ENCODE assay signal across 14 cellular contexts in genomic region chr9:90331826-90332575, GRCh38.
DNase-seq lines count a peak whose midpoint lies in the region; ATAC-seq and TF ChIP-seq lines count a peak whose summit lies in the region.
"Had no signal": no experiment of that assay in that cellular context is flagged by ENCODE, and none has a peak within 500 bp of the region (broad histone marks: within the 10 kb centered on the region; RNA-seq: fewer than 3 reads in every experiment).

No MANE protein-coding gene starts in this region.

- H3K4me3 ChIP-seq in AG04450 (ENCODE audit: low read depth, low read length) (no peak overlapping the region), mesenchymal stem cell (ENCODE audit: insufficient read depth in 1 of 2, low read depth in 1 of 2, low read length in 2 of 2) (peak overlapping the region in 1 of 2 experiments; percentile 56)
- H3K4me3 ChIP-seq: BLaER1, neural progenitor cell, uterus had no signal

- H4K91ac ChIP-seq in mesenchymal stem cell (ENCODE audit: low read length), result peak overlapping the region; percentile 11

- no peaks in the 10 kb centered on the region for H3K4me1 Mint-ChIP-seq in immature natural killer cell

- no peaks in the 10 kb centered on the region for H3K9me3 ChIP-seq in AG04450 (ENCODE audit: control insufficient read depth, insufficient read depth, low read length)
- no peaks in the 10 kb centered on the region for H3K9me3 ChIP-seq in mesenchymal stem cell (ENCODE audit: control insufficient read depth, low read length)
- H3K9me3 ChIP-seq: BLaER1, uterus had no signal

- H3K27me3 Mint-ChIP-seq in immature natural killer cell (ENCODE audit: low read depth in 3 of 3), result peaks cover 0 to 13% (median 2%) of the 10 kb centered on the region in 3 donors

- H3K14ac ChIP-seq in mesenchymal stem cell (ENCODE audit: low read length in 2 of 2), result no peak overlapping the region

- H2BK12ac ChIP-seq in mesenchymal stem cell (ENCODE audit: low read length in 2 of 2), result peak overlapping the region; percentile 59 to 83

- peak overlapping the region; percentile 39 for H3K4me2 ChIP-seq in mesenchymal stem cell (ENCODE audit: low read length, poor library complexity, severe bottlenecking)
- H3K4me2 ChIP-seq: BLaER1, neural progenitor cell had no signal

- peak overlapping the region; percentile 66 for H2AK5ac ChIP-seq in mesenchymal stem cell (ENCODE audit: low read length, severe bottlenecking)

- peak overlapping the region; percentile 92 for H3K9ac ChIP-seq in mesenchymal stem cell (ENCODE audit: low read length)
- H3K9ac ChIP-seq: BLaER1, neural progenitor cell had no signal

- H3K23ac ChIP-seq in mesenchymal stem cell (ENCODE audit: low read length in 2 of 2), result no peak overlapping the region

- H3K36me3 ChIP-seq in mesenchymal stem cell (ENCODE audit: control insufficient read depth in 1 of 2, insufficient read depth in 2 of 2, low read depth in 1 of 2, low read length in 2 of 2), result peaks cover 0 to 2% of the 10 kb centered on the region in 2 experiments
- H3K36me3 ChIP-seq: BLaER1, neural progenitor cell, uterus had no signal

- H3K27me3 ChIP-seq in AG04450 (ENCODE audit: control insufficient read depth, insufficient read depth, low read length), result no peaks in the 10 kb centered on the region
- H3K27me3 ChIP-seq in mesenchymal stem cell (ENCODE audit: control insufficient read depth in 1 of 2, insufficient read depth in 1 of 2, low read length in 2 of 2), result no peaks in the 10 kb centered on the region
- H3K27me3 ChIP-seq: BLaER1, neural progenitor cell, uterus had no signal

- no peak overlapping the region for H4K8ac ChIP-seq in mesenchymal stem cell (ENCODE audit: low read length)

- H3K4ac ChIP-seq in mesenchymal stem cell (ENCODE audit: low read depth in 1 of 2, low read length in 2 of 2), result peak overlapping the region in 1 of 2 experiments; percentile 92

- TF ChIP-seq CTCF in AG04450 (IDR thresholded peaks at IDR 0.05; ENCODE audit: low read depth, low read length), result no peak

- peaks cover 8% of the 10 kb centered on the region for H3K79me1 ChIP-seq in mesenchymal stem cell (replicated peaks; ENCODE audit: low read length, poor library complexity, severe bottlenecking)

- DNase-seq in AG04450 (ENCODE audit: low read depth, low spot score) (peak; percentile 47), HT1080 (ENCODE audit: low read depth) (peak; percentile 40), dedifferentiated amniotic fluid mesenchymal stem cell (ENCODE audit: extremely low spot score) (peak; percentile 40), mesenchymal stem cell (peak; percentile 70), immature natural killer cell (no peak), NCI-H2196 (lab: John Stamatoyannopoulos, UW; ENCODE audit: unreplicated experiment) (no peak)
- DNase-seq: activated CD4-positive, alpha-beta T cell treated with anti-CD3 and anti-CD28 coated beads for 48 hours; stimulated activated CD4-positive, alpha-beta T cell treated with anti-CD3 and anti-CD28 coated beads, Interleukin-15, amount 100 ng/mL, for 24 hours; stimulated activated CD8-positive, alpha-beta memory T cell treated with anti-CD3 and anti-CD28 coated beads, Interleukin-4, amount 100 ng/mL, for 48 hours; uterus had no signal

- H3K27ac ChIP-seq in AG04450 (ENCODE audit: low read depth, low read length), result peak overlapping the region; percentile 91
- H3K27ac ChIP-seq in mesenchymal stem cell (ENCODE audit: low read length, poor library complexity, severe bottlenecking), result peak overlapping the region; percentile 98
- H3K27ac ChIP-seq: BLaER1, neural progenitor cell, uterus had no signal

- no peak overlapping the region for H3K4me3 Mint-ChIP-seq in immature natural killer cell
- H3K4me3 Mint-ChIP-seq: neural progenitor cell had no signal

- H3K27ac Mint-ChIP-seq in immature natural killer cell, result no peak overlapping the region
- H3K27ac Mint-ChIP-seq: neural progenitor cell had no signal

- no peaks in the 10 kb centered on the region for H3K9me3 Mint-ChIP-seq in immature natural killer cell
- H3K9me3 Mint-ChIP-seq: neural progenitor cell had no signal

- CTCF ChIA-PET in AG04450 (lab: Charles Lee), result interaction anchor here (0.7 to 1.2 kb wide), 2 partner anchors 14 to 112 kb away, joined by 3 to 7 read pairs; no protein-coding TSS in a partner anchor

- no peaks in the 10 kb centered on the region for H3K36me3 Mint-ChIP-seq in immature natural killer cell
- H3K36me3 Mint-ChIP-seq: neural progenitor cell had no signal

- no peak overlapping the region for H2AFZ ChIP-seq in mesenchymal stem cell (ENCODE audit: low read depth, low read length)
- H2AFZ ChIP-seq: neural progenitor cell had no signal

- H3K4me1 ChIP-seq in mesenchymal stem cell (ENCODE audit: control insufficient read depth, insufficient read depth, low read depth, low read length), result peaks cover 1% of the 10 kb centered on the region
- H3K4me1 ChIP-seq: BLaER1, neural progenitor cell, uterus had no signal

- peak overlapping the region; percentile 19 for H2BK120ac ChIP-seq in mesenchymal stem cell (ENCODE audit: low read depth, low read length)

- WGBS in mesenchymal stem cell, result 81% methylated on average over 6 of the region's 8 CpGs

- POLR2A ChIA-PET in AG04450 (lab: Yijun Ruan, JAX), result no interaction called here

- H2BK15ac ChIP-seq in mesenchymal stem cell (ENCODE audit: low read depth, poor library complexity, severe bottlenecking), result no peak overlapping the region

- peak overlapping the region; percentile 64 to 78 for H3K18ac ChIP-seq in mesenchymal stem cell (ENCODE audit: low read depth in 1 of 2, low read length in 2 of 2)

- ATAC-seq in GM18867 (IDR thresholded peaks at IDR 0.05; ENCODE audit: unreplicated experiment), result no peak
- ATAC-seq in HG02642 (IDR thresholded peaks at IDR 0.05; ENCODE audit: poor library complexity, unreplicated experiment), result no peak

- H2BK5ac ChIP-seq in mesenchymal stem cell (ENCODE audit: low read depth, low read length, poor library complexity, severe bottlenecking), result peak overlapping the region; percentile 88

Comparison
In these comparisons a context has a peak if more than half of its experiments do, and no peak if none do; other contexts are left out.
1. DNase-seq: peak in AG04450 (single experiment), HT1080 (single experiment), dedifferentiated amniotic fluid mesenchymal stem cell (single experiment) and mesenchymal stem cell (single experiment); none in immature natural killer cell (0 of 3) and NCI-H2196 (single experiment).